8 cellular contexts compared by ENCODE assay signal in genomic region chr3:119700269-119700919, GRCh38.
DNase-seq lines count a peak whose midpoint lies in the region; ATAC-seq lines count a peak whose summit lies in the region.

No MANE protein-coding gene starts in this region.

- ATAC-seq in GM19043 (IDR thresholded peaks at IDR 0.05; ENCODE audit: low read depth, unreplicated experiment) = peak; percentile 35

- H3K4me3 ChIP-seq in BLaER1 treated with 17β-estradiol and CSF1 and Interleukin-3, amounts not matched to agents 10 nM and 100 nM = no peak overlapping the region
- no peak overlapping the region for H3K4me3 ChIP-seq in subcutaneous abdominal adipose tissue (ENCODE audit: low read depth in 1 of 5, low read length in 5 of 5)

- DNase-seq in Kasumi-1 (lab: John Stamatoyannopoulos, UW) = peak; percentile 33 to 45
- DNase-seq in central memory CD4-positive, alpha-beta T cell = peak; percentile 53
- DNase-seq in foreskin melanocyte = no peak
- no peak for DNase-seq in DMS79 (lab: John Stamatoyannopoulos, UW)
- no peak for DNase-seq in COR-L47 (lab: John Stamatoyannopoulos, UW)

- no peaks in the 10 kb centered on the region for H3K27me3 ChIP-seq in BLaER1 treated with 17β-estradiol and CSF1 and Interleukin-3, amounts not matched to agents 10 nM and 100 nM
- H3K27me3 ChIP-seq in subcutaneous abdominal adipose tissue (ENCODE audit: control insufficient read depth in 5 of 5, insufficient read depth in 4 of 5, low read length in 5 of 5) = no peaks in the 10 kb centered on the region

- H3K4me2 ChIP-seq in BLaER1 treated with 17β-estradiol and CSF1 and Interleukin-3, amounts not matched to agents 10 nM and 100 nM = peak overlapping the region in 3 of 11 experiments; percentile 32 to 48 (median 46); a peak in 5 of 22 replicates

- H4K20me1 ChIP-seq in BLaER1 treated with 17β-estradiol and CSF1 and Interleukin-3, amounts not matched to agents 10 nM and 100 nM = no peaks in the 10 kb centered on the region

- H3K9ac ChIP-seq in BLaER1 treated with 17β-estradiol and CSF1 and Interleukin-3, amounts not matched to agents 10 nM and 100 nM = no peak overlapping the region
- no peak overlapping the region for H3K9ac ChIP-seq in subcutaneous abdominal adipose tissue (ENCODE audit: low read length in 5 of 5)

- no peaks in the 10 kb centered on the region for H3K36me3 ChIP-seq in BLaER1 treated with 17β-estradiol and CSF1 and Interleukin-3, amounts not matched to agents 10 nM and 100 nM
- no peaks in the 10 kb centered on the region for H3K36me3 ChIP-seq in subcutaneous abdominal adipose tissue (ENCODE audit: control insufficient read depth in 5 of 5, insufficient read depth in 5 of 5, low read length in 5 of 5)

- H3K9me3 ChIP-seq in BLaER1 treated with 17β-estradiol and CSF1 and Interleukin-3, amounts not matched to agents 10 nM and 100 nM (replicated peaks in 1 of 11) = peaks cover 22 to 32% (median 28%) of the 10 kb centered on the region in 11 experiments
- no peaks in the 10 kb centered on the region for H3K9me3 ChIP-seq in subcutaneous abdominal adipose tissue (ENCODE audit: control insufficient read depth in 5 of 5, low read length in 5 of 5)

- peaks cover 0 to 8% (median 0%) of the 10 kb centered on the region in 10 experiments; a peak in 5 of 20 replicates for H3K4me1 ChIP-seq in BLaER1 treated with 17β-estradiol and CSF1 and Interleukin-3, amounts not matched to agents 10 nM and 100 nM
- H3K4me1 ChIP-seq in subcutaneous abdominal adipose tissue (ENCODE audit: control insufficient read depth in 5 of 5, insufficient read depth in 5 of 5, low read length in 5 of 5) = peaks cover 0 to 20% (median 13%) of the 10 kb centered on the region in 5 donors

- peak overlapping the region in 9 of 11 experiments; percentile 23 to 75 (median 41); a peak in 14 of 22 replicates for H3K27ac ChIP-seq in BLaER1 treated with 17β-estradiol and CSF1 and Interleukin-3, amounts not matched to agents 10 nM and 100 nM
- peak overlapping the region; percentile 56 for H3K27ac ChIP-seq in subcutaneous abdominal adipose tissue (ENCODE audit: low read depth, low read length)

Comparison
In these comparisons a context has a peak if more than half of its experiments do, and no peak if none do; other contexts are left out.
1. DNase-seq: peak in Kasumi-1 (2 of 2) and central memory CD4-positive, alpha-beta T cell (single experiment); none in foreskin melanocyte (single experiment), DMS79 (single experiment) and COR-L47 (single experiment).